In genomic region chr1:114718661-114719423, GRCh38 we compare ENCODE assay signal across 14 cellular contexts. TPM values are rescaled to one million over a fixed set of nuclear protein-coding genes. Genes with fewer than 3 reads are reported as not detected.
DNase-seq lines count a peak whose midpoint lies in the region; ATAC-seq and TF ChIP-seq lines count a peak whose summit lies in the region.
"Had no signal": no experiment of that assay in that cellular context is flagged by ENCODE, and none has a peak within 500 bp of the region (broad histone marks: within the 10 kb centered on the region; RNA-seq: fewer than 3 reads in every experiment).

No MANE protein-coding gene starts in this region.

- H3K4me3 Mint-ChIP-seq in HFFc6 (no peak overlapping the region), memory B cell (no peak overlapping the region)
- no peak overlapping the region for H3K4me3 Mint-ChIP-seq in activated naive CD8-positive, alpha-beta T cell treated with anti-CD3 and anti-CD28 coated beads for 36 hours

- H3K27me3 Mint-ChIP-seq in HFFc6 (ENCODE audit: insufficient read depth) (no peaks in the 10 kb centered on the region; the same call in 1 of the 2 replicates), memory B cell (no peaks in the 10 kb centered on the region)
- H3K27me3 Mint-ChIP-seq in activated naive CD8-positive, alpha-beta T cell treated with anti-CD3 and anti-CD28 coated beads for 36 hours = no peaks in the 10 kb centered on the region

- peak overlapping the region; percentile 43 for H3K27ac Mint-ChIP-seq in HFFc6
- peak overlapping the region; percentile 65 for H3K27ac Mint-ChIP-seq in activated naive CD8-positive, alpha-beta T cell treated with anti-CD3 and anti-CD28 coated beads for 36 hours
- H3K27ac Mint-ChIP-seq in memory B cell = peak overlapping the region; percentile 65

- no peaks in the 10 kb centered on the region for H3K9me3 ChIP-seq in left lung
- H3K9me3 ChIP-seq: pancreas had no signal

- H3K4me1 ChIP-seq in ACC112 (ENCODE audit: control insufficient read depth, insufficient read depth, low read length, unreplicated experiment) (peaks cover 20% of the 10 kb centered on the region), left lung (peaks cover 14 to 23% of the 10 kb centered on the region in 2 donors)

- H3K9me3 Mint-ChIP-seq in HFFc6 = no peaks in the 10 kb centered on the region
- H3K9me3 Mint-ChIP-seq in activated naive CD8-positive, alpha-beta T cell treated with anti-CD3 and anti-CD28 coated beads for 36 hours = no peaks in the 10 kb centered on the region
- H3K9me3 Mint-ChIP-seq in memory B cell = no peaks in the 10 kb centered on the region

- H3K27ac ChIP-seq in ACC112 (ENCODE audit: low read depth, low read length) = peak overlapping the region; percentile 67
- no peak overlapping the region for H3K27ac ChIP-seq in left lung
- H3K27ac ChIP-seq: pancreas had no signal

- H3K27me3 ChIP-seq in ACC112 (ENCODE audit: insufficient read depth, low read length) (no peaks in the 10 kb centered on the region), left lung (no peaks in the 10 kb centered on the region)
- H3K27me3 ChIP-seq: pancreas had no signal

- H3K36me3 ChIP-seq in ACC112 (ENCODE audit: insufficient read depth, low read length) (peaks cover 52% of the 10 kb centered on the region), left lung (peaks cover 0 to 67% of the 10 kb centered on the region in 2 donors)

- no peak for ATAC-seq in memory B cell (ENCODE audit: low read depth)
- ATAC-seq in left lung = no peak
- ATAC-seq in GM19023 (IDR thresholded peaks at IDR 0.05; ENCODE audit: unreplicated experiment) = no peak
- ATAC-seq: pancreas had no signal

- no peak overlapping the region for H2AFZ ChIP-seq in ACC112 (ENCODE audit: low read length, unreplicated experiment)

- peaks cover 23% of the 10 kb centered on the region for H3K79me2 ChIP-seq in ACC112 (ENCODE audit: control insufficient read depth, insufficient read depth, low read length, unreplicated experiment)

- intact Hi-C loops in left lung (cut with DNase I) = no loop called here

- no peak for TF ChIP-seq CTCF in HFFc6 (IDR thresholded peaks at IDR 0.05)
- no peak for TF ChIP-seq CTCF in left lung (IDR thresholded peaks at IDR 0.05)

- DNase-seq in HFFc6 = peak; percentile 51
- DNase-seq in activated naive CD8-positive, alpha-beta T cell treated with anti-CD3 and anti-CD28 coated beads for 36 hours = peak; percentile 15
- DNase-seq in memory B cell (ENCODE audit: low spot score in 2 of 2) = no peak
- DNase-seq in left lung = no peak
- DNase-seq in NK-92 (lab: John Stamatoyannopoulos, UW; ENCODE audit: unreplicated experiment) = no peak
- DNase-seq in 8988T = no peak
- DNase-seq: activated CD4-positive, alpha-beta T cell treated with anti-CD3 and anti-CD28 coated beads for 4 hours; Calu3; cortex of kidney; NCI-H2081 treated with DMSO at 0.1 percent for 48 hours; pancreas had no signal

- H3K4me3 ChIP-seq in ACC112 (ENCODE audit: low read depth, low read length) (no peak overlapping the region), left lung (no peak overlapping the region)
- H3K4me3 ChIP-seq: pancreas had no signal

- H3K4me1 Mint-ChIP-seq in HFFc6 (ENCODE audit: low read depth) (peaks cover 47% of the 10 kb centered on the region), memory B cell (peaks cover 6% of the 10 kb centered on the region)
- H3K4me1 Mint-ChIP-seq in activated naive CD8-positive, alpha-beta T cell treated with anti-CD3 and anti-CD28 coated beads for 36 hours = peaks cover 31% of the 10 kb centered on the region

- H3K36me3 Mint-ChIP-seq in HFFc6 (ENCODE audit: low read depth) = peaks cover 76% of the 10 kb centered on the region
- peaks cover 45% of the 10 kb centered on the region for H3K36me3 Mint-ChIP-seq in activated naive CD8-positive, alpha-beta T cell treated with anti-CD3 and anti-CD28 coated beads for 36 hours
- peaks cover 33% of the 10 kb centered on the region for H3K36me3 Mint-ChIP-seq in memory B cell

RNA-seq across cellular contexts. Expression of gene NRAS, which starts 2.3 kb away (rescaled TPM):
- 10 to 100 TPM; 38.9 to 60.1 (median 49.8) TPM for total RNA-seq in HFFc6 (2021; fragmentation: NEBNext Ultra II Directional; extraction: Animal tissue kit (Norgen Biotek cat#: 25700))
- total RNA-seq in activated naive CD8-positive, alpha-beta T cell treated with anti-CD3 and anti-CD28 coated beads for 36 hours = 10 to 100 TPM; 67.7 to 69.4 TPM
- 10 to 100 TPM; 31.3 to 39.6 TPM for total RNA-seq in left lung

RNA-seq across cellular contexts. Expression of gene AMPD1, which starts 23.5 kb away (rescaled TPM):
- not detected for total RNA-seq in HFFc6 (2021; fragmentation: NEBNext Ultra II Directional; extraction: Animal tissue kit (Norgen Biotek cat#: 25700))
- not detected for total RNA-seq in activated naive CD8-positive, alpha-beta T cell treated with anti-CD3 and anti-CD28 coated beads for 36 hours
- under 1 TPM in 1 of 2 donors, not detected in 1; 0.79 TPM for total RNA-seq in left lung
- total RNA-seq: Calu3, H4 had no signal

RNA-seq across cellular contexts. Expression of gene CSDE1, which starts 38.9 kb away (rescaled TPM):
- 100 to 1,000 TPM; 508 to 582 (median 527) TPM for total RNA-seq in HFFc6 (2021; fragmentation: NEBNext Ultra II Directional; extraction: Animal tissue kit (Norgen Biotek cat#: 25700))
- 100 to 1,000 TPM; 519 to 530 TPM for total RNA-seq in activated naive CD8-positive, alpha-beta T cell treated with anti-CD3 and anti-CD28 coated beads for 36 hours
- total RNA-seq in left lung = 100 to 1,000 TPM; 493 to 524 TPM

RNA-seq across cellular contexts. Expression of gene DENND2C, which starts 49.0 kb away (rescaled TPM):
- 1 to 10 TPM; 1.5 to 2.0 (median 1.8) TPM for total RNA-seq in HFFc6 (2021; fragmentation: NEBNext Ultra II Directional; extraction: Animal tissue kit (Norgen Biotek cat#: 25700))
- under 1 TPM; 0.50 to 0.91 TPM for total RNA-seq in activated naive CD8-positive, alpha-beta T cell treated with anti-CD3 and anti-CD28 coated beads for 36 hours
- 1 to 10 TPM; 3.2 to 4.7 TPM for total RNA-seq in left lung

Comparison
In these comparisons a context has a peak if more than half of its experiments do, and no peak if none do; other contexts are left out.
1. DNase-seq: peak in HFFc6 (single experiment) and activated naive CD8-positive, alpha-beta T cell treated with anti-CD3 and anti-CD28 coated beads for 36 hours (single experiment); none in memory B cell (0 of 2), left lung (0 of 2), NK-92 (single experiment) and 8988T (single experiment).
2. Peak in every context shown above with its lines, with median percentiles within 50 percentile points of each other: H3K27ac Mint-ChIP-seq.